ENCODE assay signal across 27 cellular contexts in genomic region chr14:100010679-100011078, GRCh38.
"Had no signal": no experiment of that assay in that cellular context is flagged by ENCODE, and none has a peak within 500 bp of the region (broad histone marks: within the 10 kb centered on the region; RNA-seq: fewer than 3 reads in every experiment).

No MANE protein-coding gene starts in this region.

- H3K4me3 Mint-ChIP-seq: activated naive CD8-positive, alpha-beta T cell; activated T-cell treated with anti-CD3 and anti-CD28 coated beads, Interleukin-2, amount 50 U/mL, for 4 hours; naive thymus-derived CD4-positive, alpha-beta T cell; neural progenitor cell; stimulated activated naive CD8-positive, alpha-beta T cell treated with anti-CD3 and anti-CD28 coated beads, Interleukin-15, amount 100 ng/mL, for 72 hours had no signal

- H3K4me1 ChIP-seq: ascending aorta, gastroesophageal sphincter, neural progenitor cell had no signal

- H3K9ac ChIP-seq: neural progenitor cell had no signal

- H3K27ac ChIP-seq: ascending aorta, brain microvascular endothelial cell, gastroesophageal sphincter, lower lobe of right lung, neural progenitor cell had no signal

- H3K27me3 ChIP-seq: adrenal gland, ascending aorta, brain microvascular endothelial cell, gastroesophageal sphincter, neural progenitor cell, tibial nerve had no signal

- H3K4me1 Mint-ChIP-seq: neural progenitor cell had no signal

- DNase-seq: activated CD4-positive, alpha-beta T cell treated with anti-CD3 and anti-CD28 coated beads for 4 hours; activated CD4-positive, alpha-beta T cell treated with anti-CD3 and anti-CD28 coated beads, Interleukin-2, amount 50 U/mL, for 48 hours; activated CD4-positive, CD25-positive, alpha-beta regulatory T cell; activated CD8-positive, alpha-beta memory T cell treated with anti-CD3 and anti-CD28 coated beads, Interleukin-2, amount 50 U/mL, for 48 hours; activated naive CD4-positive, alpha-beta T cell; activated T-cell treated with anti-CD3 and anti-CD28 coated beads, Interleukin-2, amount 50 U/mL, for 4 hours; adrenal gland; brain microvascular endothelial cell; central memory CD4-positive, alpha-beta T cell; dermis blood vessel endothelial cell; effector CD8-positive, alpha-beta T cell; head of caudate nucleus; islet precursor cell; left colon; lower lobe of right lung; posterior cingulate gyrus; stimulated activated naive CD8-positive, alpha-beta T cell treated with anti-CD3 and anti-CD28 coated beads, Interleukin-15, amount 100 ng/mL, for 72 hours; T1000 had no signal

- ATAC-seq: activated T-cell treated with anti-CD3 and anti-CD28 coated beads, Interleukin-2, amount 50 U/mL, for 4 hours; esophagus mucosa; gastroesophageal sphincter; left colon; naive thymus-derived CD4-positive, alpha-beta T cell; stimulated activated naive CD8-positive, alpha-beta T cell treated with anti-CD3 and anti-CD28 coated beads, Interleukin-15, amount 100 ng/mL, for 72 hours had no signal

- H3K36me3 ChIP-seq: adrenal gland, ascending aorta, brain microvascular endothelial cell, gastroesophageal sphincter, lower lobe of right lung, neural progenitor cell, tibial nerve had no signal

- H2AFZ ChIP-seq: neural progenitor cell had no signal

- H3K27ac Mint-ChIP-seq: activated naive CD8-positive, alpha-beta T cell; activated T-helper 2 cell treated with anti-CD3 and anti-CD28 coated beads, Interferon-gamma antibody, Interleukin-2, Interleukin-4, amounts not matched to agents 10 μg/mL and 5 μg/mL and 100 μg/mL, durations not matched to agents 14 hours and 24 hours and 36 hours; neural progenitor cell had no signal

- H3K9me3 Mint-ChIP-seq: activated T-cell treated with anti-CD3 and anti-CD28 coated beads, Interleukin-2, amount 50 U/mL, for 4 hours had no signal

- H3K4me2 ChIP-seq: neural progenitor cell had no signal

- FAIRE-seq: endothelial cell of umbilical vein had no signal

- H3K9me3 ChIP-seq: adrenal gland, ascending aorta, gastroesophageal sphincter, lower lobe of right lung, tibial nerve had no signal

- H3K4me3 ChIP-seq: adrenal gland, ascending aorta, gastroesophageal sphincter, lower lobe of right lung, neural progenitor cell, tibial nerve had no signal

- H3K27me3 Mint-ChIP-seq: activated naive CD8-positive, alpha-beta T cell; stimulated activated naive CD8-positive, alpha-beta T cell treated with anti-CD3 and anti-CD28 coated beads, Interleukin-15, amount 100 ng/mL, for 72 hours had no signal
